ENCODE assay signal across 6 cellular contexts in the genomic region with DNA sequence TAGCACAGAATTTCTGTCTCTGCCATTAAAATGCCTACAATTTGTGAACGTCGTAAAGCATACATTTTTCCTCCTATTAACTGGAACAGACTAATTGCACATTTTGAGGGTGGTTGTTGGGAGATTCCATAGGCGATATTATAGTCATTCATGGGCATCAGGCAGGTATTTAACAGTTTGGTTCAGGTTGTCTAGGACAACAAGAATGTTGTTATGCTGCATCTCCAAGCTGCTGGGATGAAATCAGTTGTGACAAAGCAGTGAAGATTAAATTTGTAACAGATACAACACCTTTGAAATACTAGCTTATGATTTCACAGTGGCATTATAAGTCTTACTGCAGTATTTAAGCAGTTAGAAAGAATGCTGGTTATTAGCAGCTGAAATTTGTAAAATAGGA.
"Had no signal": no experiment of that assay in that cellular context is flagged by ENCODE, and none has a peak within 500 bp of the region (broad histone marks: within the 10 kb centered on the region; RNA-seq: fewer than 3 reads in every experiment).

No MANE protein-coding gene starts in this region.

- ATAC-seq: GM23338, HepG2 had no signal

- DNase-seq: H9, HCEC 1CT, KBM-7 had no signal

- H3K27ac ChIP-seq: HL-60 had no signal

- H3K4me2 ChIP-seq: GM23338 had no signal

- H3K4me3 ChIP-seq: GM23338 had no signal
